Comparison of ENCODE assay signal across 8 cellular contexts in the genomic region with DNA sequence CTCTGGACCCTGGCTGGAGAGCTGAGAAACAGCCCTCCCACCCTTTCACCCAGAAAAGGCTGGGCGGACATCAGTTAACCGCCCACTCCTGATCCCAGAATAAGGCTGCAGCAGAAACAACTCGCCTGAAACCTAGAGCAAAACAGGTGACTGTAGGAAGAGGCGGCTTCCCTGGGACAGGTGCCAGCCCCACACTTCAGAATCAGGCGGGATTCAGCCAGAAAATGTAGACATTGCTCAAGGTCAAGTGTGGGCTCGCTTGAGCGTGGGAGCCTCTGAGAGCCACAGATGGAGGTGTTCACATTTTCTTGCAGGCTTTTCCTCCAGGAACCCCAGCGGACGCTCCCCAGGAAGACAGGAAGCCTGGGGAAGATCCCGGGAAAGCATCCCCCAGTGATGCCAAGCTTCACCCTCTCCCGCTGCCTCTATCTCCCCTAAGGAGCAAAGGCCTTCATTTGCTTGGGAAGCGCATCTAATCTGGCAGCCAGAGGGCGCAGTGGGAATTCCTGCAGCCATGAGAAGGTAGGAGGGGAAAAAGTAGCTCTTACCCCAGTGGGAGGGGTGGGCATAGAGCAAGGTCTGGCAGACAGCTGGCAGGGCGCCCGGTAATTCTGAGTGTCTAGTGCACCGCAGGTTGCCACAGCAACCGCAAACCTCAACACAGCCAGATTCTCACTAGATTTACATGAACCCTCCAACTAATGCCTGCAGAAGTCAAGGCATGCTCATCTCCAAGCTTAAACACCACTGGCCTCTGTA.
DNase-seq lines count a peak whose midpoint lies in the region; ATAC-seq and TF ChIP-seq lines count a peak whose summit lies in the region.

No MANE protein-coding gene starts in this region.

- H3K27ac Mint-ChIP-seq in activated CD8-positive, alpha-beta memory T cell treated with anti-CD3 and anti-CD28 coated beads, Interleukin-2, amount 10 ng/mL, durations not matched to agents 7 days and 5 days, result no peak overlapping the region

- DNase-seq in GM10248 (ENCODE audit: extremely low spot score) (no peak), NCI-H1092 treated with DMSO at 0.1 percent for 48 hours (lab: John Stamatoyannopoulos, UW) (peak; percentile 92), SK-MEL-5 (ENCODE audit: low read depth, low spot score) (peak; percentile 90), head of caudate nucleus (peak; percentile 43 to 93 (median 79)), putamen (ENCODE audit: low spot score) (peak; percentile 79)
- DNase-seq in stimulated activated naive CD4-positive, alpha-beta T cell treated with Interleukin-2 at 50 U/mL for 16 hours (lab: John Stamatoyannopoulos, UW), result no peak
- no peak for DNase-seq in activated CD8-positive, alpha-beta memory T cell treated with anti-CD3 and anti-CD28 coated beads, Interleukin-2, amount 10 ng/mL, durations not matched to agents 7 days and 5 days

- in situ Hi-C loops in SK-MEL-5 (cut with HindIII; ENCODE audit: low pct_unique_long_range_greater_than_20kb, low sequenced_read_pairs), result no loop called here

- H3K27me3 Mint-ChIP-seq in activated CD8-positive, alpha-beta memory T cell treated with anti-CD3 and anti-CD28 coated beads, Interleukin-2, amount 10 ng/mL, durations not matched to agents 7 days and 5 days, result no peaks in the 10 kb centered on the region

- H3K9me3 Mint-ChIP-seq in activated CD8-positive, alpha-beta memory T cell treated with anti-CD3 and anti-CD28 coated beads, Interleukin-2, amount 10 ng/mL, durations not matched to agents 7 days and 5 days (ENCODE audit: low read depth), result no peaks in the 10 kb centered on the region

- intact Hi-C loops in head of caudate nucleus (cut with DNase I), result no loop called here

- H3K4me3 Mint-ChIP-seq in activated CD8-positive, alpha-beta memory T cell treated with anti-CD3 and anti-CD28 coated beads, Interleukin-2, amount 10 ng/mL, durations not matched to agents 7 days and 5 days, result no peak overlapping the region

- CTCF ChIA-PET in GM10248 (lab: Yijun Ruan, JAX), result interaction anchor here (1.0 to 1.4 kb wide), 4 partner anchors 14 to 57 kb away, joined by 3 to 5 read pairs (median 4); no protein-coding TSS in a partner anchor
- CTCF ChIA-PET in activated CD8-positive, alpha-beta memory T cell treated with anti-CD3 and anti-CD28 coated beads, Interleukin-2, amount 10 ng/mL, durations not matched to agents 7 days and 5 days (lab: Charles Lee), result interaction anchor here (1.3 kb wide), 1 partner anchor 104 kb away, joined by 3 read pairs; no protein-coding TSS in a partner anchor

- no peaks in the 10 kb centered on the region for H3K4me1 Mint-ChIP-seq in activated CD8-positive, alpha-beta memory T cell treated with anti-CD3 and anti-CD28 coated beads, Interleukin-2, amount 10 ng/mL, durations not matched to agents 7 days and 5 days

- ATAC-seq in HG03342 (IDR thresholded peaks at IDR 0.05; ENCODE audit: unreplicated experiment), result no peak
- ATAC-seq in activated CD8-positive, alpha-beta memory T cell treated with anti-CD3 and anti-CD28 coated beads, Interleukin-2, amount 10 ng/mL, durations not matched to agents 7 days and 5 days, result no peak

- peak; percentile 45 for TF ChIP-seq CTCF in GM10248 (IDR thresholded peaks at IDR 0.05; ENCODE audit: control extremely low read depth, extremely low read depth, low read depth, missing control alignments)

- POLR2A ChIA-PET in GM10248 (lab: Yijun Ruan, JAX), result no interaction called here

- H3K36me3 Mint-ChIP-seq in activated CD8-positive, alpha-beta memory T cell treated with anti-CD3 and anti-CD28 coated beads, Interleukin-2, amount 10 ng/mL, durations not matched to agents 7 days and 5 days, result no peaks in the 10 kb centered on the region

Comparison
In these comparisons a context has a peak if more than half of its experiments do, and no peak if none do; other contexts are left out.
1. DNase-seq: peak in NCI-H1092 treated with DMSO at 0.1 percent for 48 hours (single experiment), SK-MEL-5 (single experiment), head of caudate nucleus (42 of 42) and putamen (single experiment); none in GM10248 (single experiment), stimulated activated naive CD4-positive, alpha-beta T cell treated with Interleukin-2 at 50 U/mL for 16 hours (single experiment) and activated CD8-positive, alpha-beta memory T cell treated with anti-CD3 and anti-CD28 coated beads, Interleukin-2, amount 10 ng/mL, durations not matched to agents 7 days and 5 days (single experiment).